34 cellular contexts compared by ENCODE assay signal in the genomic region with DNA sequence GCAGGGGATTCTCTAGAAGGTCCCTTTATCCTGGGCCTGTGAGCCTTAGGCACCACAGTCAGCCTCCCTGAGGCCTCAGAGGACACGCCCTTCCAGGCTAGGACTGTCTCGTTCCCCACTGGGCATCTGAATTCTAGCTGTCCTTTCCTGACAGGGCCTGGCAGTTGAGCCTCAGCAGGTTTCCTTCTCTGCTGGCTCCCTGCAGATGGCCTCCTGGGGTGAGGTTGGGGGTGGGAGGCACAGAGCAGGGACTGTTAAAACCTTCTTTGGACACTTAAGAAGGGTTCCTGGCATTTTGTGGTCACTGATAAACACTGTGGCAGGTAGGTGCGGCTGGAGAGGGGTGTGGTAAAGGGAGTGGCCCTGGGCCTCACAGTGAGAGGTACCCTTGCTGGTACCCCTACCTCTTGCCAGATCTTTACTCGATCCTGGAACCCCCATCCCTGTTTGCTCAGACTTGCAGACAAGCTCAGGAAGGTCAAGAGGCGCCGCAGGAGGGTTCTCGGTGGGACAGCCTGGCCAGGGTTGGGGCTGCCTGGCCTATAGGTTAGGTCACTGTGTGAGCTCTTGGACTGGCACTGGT. TPM values are rescaled to one million over a fixed set of nuclear protein-coding genes. Genes with fewer than 3 reads are reported as not detected.
DNase-seq lines count a peak whose midpoint lies in the region; ATAC-seq, FAIRE-seq and TF ChIP-seq lines count a peak whose summit lies in the region.
"Had no signal": no experiment of that assay in that cellular context is flagged by ENCODE, and none has a peak within 500 bp of the region (broad histone marks: within the 10 kb centered on the region; RNA-seq: fewer than 3 reads in every experiment).

No MANE protein-coding gene starts in this region.

- H3K9me3 Mint-ChIP-seq in activated T-cell treated with anti-CD3 and anti-CD28 coated beads, Interleukin-2, amount 50 U/mL, for 24 hours, result no peaks in the 10 kb centered on the region
- no peaks in the 10 kb centered on the region for H3K9me3 Mint-ChIP-seq in activated T-cell treated with anti-CD3 and anti-CD28 coated beads, Interleukin-2, amount 50 U/mL, for 72 hours
- H3K9me3 Mint-ChIP-seq in stimulated activated effector memory CD8-positive, alpha-beta T cell treated with anti-CD3 and anti-CD28 coated beads, Interleukin-12 subunit alpha, Interleukin-12 subunit beta, amount 100 ng/mL, for 72 hours, result no peaks in the 10 kb centered on the region
- H3K9me3 Mint-ChIP-seq in CD4-positive, alpha-beta T cell, result no peaks in the 10 kb centered on the region
- H3K9me3 Mint-ChIP-seq: activated T-helper 2 cell treated with anti-CD3 and anti-CD28 coated beads, Interferon-gamma antibody, Interleukin-2, Interleukin-4, amounts not matched to agents 10 μg/mL and 5 μg/mL and 100 μg/mL, durations not matched to agents 14 hours and 24 hours and 36 hours; brain; natural killer cell had no signal

- peaks cover 4% of the 10 kb centered on the region for H3K4me1 ChIP-seq in HepG2 (ENCODE audit: insufficient read depth, low read length)
- H3K4me1 ChIP-seq in thyroid gland, result no peaks in the 10 kb centered on the region
- H3K4me1 ChIP-seq: foreskin keratinocyte had no signal

- peaks cover 16% of the 10 kb centered on the region for H3K79me2 ChIP-seq in HepG2 (ENCODE audit: insufficient read depth, low read length)

- POLR2A ChIA-PET in RWPE1 (lab: Yijun Ruan, JAX; ENCODE audit: low non-redundant PET) (no interaction called here), HepG2 (lab: Yijun Ruan, JAX) (no interaction called here)
- POLR2A ChIA-PET in CD4-positive, alpha-beta T cell (lab: Charles Lee), result interaction anchor here (1.1 kb wide), 1 partner anchor 8 kb away, joined by 3 read pairs; a partner anchor contains a TSS

- no peak for TF ChIP-seq POLR2A in HepG2 (IDR thresholded peaks at IDR 0.05; ENCODE audit: insufficient read depth in 1 of 2, low read depth in 2 of 2, low read length in 2 of 2)
- TF ChIP-seq POLR2A in thyroid gland (IDR thresholded peaks at IDR 0.05), result no peak

- peaks cover 30% of the 10 kb centered on the region for H4K20me1 ChIP-seq in HepG2 (ENCODE audit: insufficient read depth, low read length)

- DNase-seq in activated T-cell treated with anti-CD3 and anti-CD28 coated beads, Interleukin-2, amount 50 U/mL, for 24 hours, result no peak
- no peak for DNase-seq in activated T-cell treated with anti-CD3 and anti-CD28 coated beads, Interleukin-2, amount 50 U/mL, for 72 hours
- DNase-seq in RWPE1 (ENCODE audit: low spot score) (no peak), HepG2 (ENCODE audit: low spot score) (no peak), D721Med (ENCODE audit: insufficient read length, low spot score) (no peak), thyroid gland (no peak)
- DNase-seq in stimulated activated effector memory CD8-positive, alpha-beta T cell treated with anti-CD3 and anti-CD28 coated beads, Interleukin-12 subunit alpha, Interleukin-12 subunit beta, amount 100 ng/mL, for 72 hours (ENCODE audit: low spot score in 2 of 2), result no peak
- DNase-seq in CD4-positive, alpha-beta T cell, result no peak
- DNase-seq: activated CD4-positive, alpha-beta T cell treated with anti-CD3 and anti-CD28 coated beads, Interleukin-2, amount 50 U/mL, for 4 hours; activated CD8-positive, alpha-beta memory T cell treated with anti-CD3 and anti-CD28 coated beads, Interleukin-2, amount 50 U/mL, for 48 hours; amniotic stem cell; DMS 273 treated with DMSO at 0.1 percent for 48 hours; esophagus squamous epithelium; foreskin keratinocyte; head of caudate nucleus; islet precursor cell; Karpas-422; left ventricle myocardium inferior; midbrain; natural killer cell; NCI-H1417; NCI-H2029; NCI-H524 treated with DMSO at 0.1 percent for 48 hours; occipital lobe; OCI-M1; stimulated activated naive CD4-positive, alpha-beta T cell treated with Interleukin-2 at 50 U/mL for 16 hours; testis had no signal

- peak overlapping the region; percentile 45 for H3K27ac ChIP-seq in RWPE1
- no peak overlapping the region for H3K27ac ChIP-seq in HepG2 (ENCODE audit: extremely low read length, insufficient read depth, low read length)
- no peak overlapping the region for H3K27ac ChIP-seq in thyroid gland
- H3K27ac ChIP-seq in CD4-positive, alpha-beta T cell (ENCODE audit: low read depth, low read length), result no peak overlapping the region
- H3K27ac ChIP-seq: esophagus squamous epithelium, foreskin keratinocyte, left ventricle myocardium inferior, testis, vagina had no signal

- 97% methylated on average over 3 of the region's 7 CpGs for WGBS in HepG2 (ENCODE audit: low lambda C conversion rate)
- WGBS in thyroid gland, 2 donors, result 76 to 94% methylated on average over 4 to 7 of the region's 7 CpGs

- intact Hi-C loops in HepG2 (cut with micrococcal nuclease; ENCODE audit: unreplicated experiment), result no loop called here
- intact Hi-C loops in thyroid gland (cut with DNase I), result loop anchor here (10.0 kb wide), 1 partner anchor 169 kb away; no protein-coding TSS in a partner anchor
- intact Hi-C loops in CD4-positive, alpha-beta T cell (cut with DNase I, micrococcal nuclease), result no loop called here

- TF ChIP-seq CTCF in RWPE1 (conservative IDR thresholded peaks at IDR 0.05; ENCODE audit: low read depth), result no peak
- TF ChIP-seq CTCF in HepG2 (CRISPR knock-in tag; IDR thresholded peaks at IDR 0.05), result no peak
- TF ChIP-seq CTCF in D721Med (IDR thresholded peaks at IDR 0.05; ENCODE audit: insufficient read depth, missing control alignments), result no peak
- TF ChIP-seq CTCF in thyroid gland (IDR thresholded peaks at IDR 0.05), result no peak
- no peak for TF ChIP-seq CTCF in CD4-positive, alpha-beta T cell (IDR thresholded peaks at IDR 0.05)

- peaks cover 68 to 99% of the 10 kb centered on the region in 2 experiments for H3K36me3 ChIP-seq in HepG2 (replicated peaks in 1 of 2; ENCODE audit: control insufficient read depth in 1 of 2, insufficient read depth in 2 of 2, low read length in 2 of 2)
- H3K36me3 ChIP-seq in thyroid gland, result peaks cover 91 to 97% of the 10 kb centered on the region in 2 donors

- no peaks in the 10 kb centered on the region for H3K27me3 Mint-ChIP-seq in activated T-cell treated with anti-CD3 and anti-CD28 coated beads, Interleukin-2, amount 50 U/mL, for 24 hours
- H3K27me3 Mint-ChIP-seq in activated T-cell treated with anti-CD3 and anti-CD28 coated beads, Interleukin-2, amount 50 U/mL, for 72 hours (ENCODE audit: low read depth), result no peaks in the 10 kb centered on the region
- no peaks in the 10 kb centered on the region for H3K27me3 Mint-ChIP-seq in CD4-positive, alpha-beta T cell
- H3K27me3 Mint-ChIP-seq: brain had no signal

- no peak overlapping the region for H3K9ac ChIP-seq in HepG2 (ENCODE audit: insufficient read depth, low read depth, low read length)

- in situ Hi-C loops in HepG2 (cut with HindIII; ENCODE audit: extremely low pct_ligation_motif_present, low pct_unique_long_range_greater_than_20kb), result loop anchor here (5.0 kb wide), 1 partner anchor 252 kb away; no protein-coding TSS in a partner anchor

- FAIRE-seq in HepG2 (lab: Jason Lieb, UNC) (no peak), D721Med (lab: Jason Lieb, UNC) (no peak)
- FAIRE-seq: endometrium, GM18507 had no signal

- H3K9me3 ChIP-seq in HepG2 (ENCODE audit: low read length) (no peaks in the 10 kb centered on the region), thyroid gland (no peaks in the 10 kb centered on the region)
- H3K9me3 ChIP-seq in CD4-positive, alpha-beta T cell (ENCODE audit: control insufficient read depth, low read length), result no peaks in the 10 kb centered on the region
- H3K9me3 ChIP-seq: esophagus squamous epithelium, left ventricle myocardium inferior, testis, vagina had no signal

- H3K4me3 Mint-ChIP-seq in activated T-cell treated with anti-CD3 and anti-CD28 coated beads, Interleukin-2, amount 50 U/mL, for 24 hours, result no peak overlapping the region
- no peak overlapping the region for H3K4me3 Mint-ChIP-seq in activated T-cell treated with anti-CD3 and anti-CD28 coated beads, Interleukin-2, amount 50 U/mL, for 72 hours
- no peak overlapping the region for H3K4me3 Mint-ChIP-seq in stimulated activated effector memory CD8-positive, alpha-beta T cell treated with anti-CD3 and anti-CD28 coated beads, Interleukin-12 subunit alpha, Interleukin-12 subunit beta, amount 100 ng/mL, for 72 hours
- H3K4me3 Mint-ChIP-seq in CD4-positive, alpha-beta T cell, result no peak overlapping the region
- H3K4me3 Mint-ChIP-seq: brain, natural killer cell had no signal

- no peak overlapping the region for H2AFZ ChIP-seq in HepG2 (ENCODE audit: low read length)

- TF ChIP-seq EP300 in HepG2 (IDR thresholded peaks at IDR 0.05; ENCODE audit: low read depth in 2 of 2, low read length in 2 of 2) (no peak), HepG2 (CRISPR knock-in tag; IDR thresholded peaks at IDR 0.05; ENCODE audit: borderline replicate concordance) (no peak)

- H3K36me3 Mint-ChIP-seq in activated T-cell treated with anti-CD3 and anti-CD28 coated beads, Interleukin-2, amount 50 U/mL, for 24 hours (ENCODE audit: low read depth), result peaks cover 100% of the 10 kb centered on the region
- peaks cover 14 to 31% of the 10 kb centered on the region in 2 donors for H3K36me3 Mint-ChIP-seq in activated T-cell treated with anti-CD3 and anti-CD28 coated beads, Interleukin-2, amount 50 U/mL, for 72 hours (ENCODE audit: insufficient read depth in 2 of 2)
- peaks cover 100% of the 10 kb centered on the region for H3K36me3 Mint-ChIP-seq in stimulated activated effector memory CD8-positive, alpha-beta T cell treated with anti-CD3 and anti-CD28 coated beads, Interleukin-12 subunit alpha, Interleukin-12 subunit beta, amount 100 ng/mL, for 72 hours
- peaks cover 100% of the 10 kb centered on the region for H3K36me3 Mint-ChIP-seq in CD4-positive, alpha-beta T cell (ENCODE audit: low read depth)
- H3K36me3 Mint-ChIP-seq: natural killer cell had no signal

- H3K4me2 ChIP-seq in HepG2 (ENCODE audit: low read depth, low read length), result no peak overlapping the region

- CTCF ChIA-PET in RWPE1 (lab: Yijun Ruan, JAX), result interaction anchor here (0.6 kb wide), 2 partner anchors 157 to 207 kb away, joined by 3 read pairs; no protein-coding TSS in a partner anchor
- CTCF ChIA-PET in HepG2 (lab: Yijun Ruan, JAX; ENCODE audit: low intra/inter-chr PET ratio, low total read pairs), result no interaction called here
- CTCF ChIA-PET in CD4-positive, alpha-beta T cell (lab: Charles Lee), result interaction anchor here (1.3 kb wide), 1 partner anchor 10 kb away, joined by 6 read pairs; no protein-coding TSS in a partner anchor

- H3K4me1 Mint-ChIP-seq in activated T-cell treated with anti-CD3 and anti-CD28 coated beads, Interleukin-2, amount 50 U/mL, for 24 hours (ENCODE audit: low read depth), result peaks cover 39% of the 10 kb centered on the region
- peaks cover 34% of the 10 kb centered on the region for H3K4me1 Mint-ChIP-seq in activated T-cell treated with anti-CD3 and anti-CD28 coated beads, Interleukin-2, amount 50 U/mL, for 72 hours (ENCODE audit: low read depth)
- H3K4me1 Mint-ChIP-seq in stimulated activated effector memory CD8-positive, alpha-beta T cell treated with anti-CD3 and anti-CD28 coated beads, Interleukin-12 subunit alpha, Interleukin-12 subunit beta, amount 100 ng/mL, for 72 hours, result peaks cover 36% of the 10 kb centered on the region
- peaks cover 21% of the 10 kb centered on the region for H3K4me1 Mint-ChIP-seq in CD4-positive, alpha-beta T cell (ENCODE audit: low read depth)

- no peak for TF ChIP-seq RAD21 in HepG2 (CRISPR knock-in tag; IDR thresholded peaks at IDR 0.05)

- H3K27me3 ChIP-seq in HepG2 (ENCODE audit: control insufficient read depth in 1 of 2, insufficient read depth in 2 of 2, low read length in 2 of 2), result no peaks in the 10 kb centered on the region
- no peaks in the 10 kb centered on the region for H3K27me3 ChIP-seq in thyroid gland
- no peaks in the 10 kb centered on the region for H3K27me3 ChIP-seq in CD4-positive, alpha-beta T cell (ENCODE audit: control insufficient read depth, insufficient read depth, low read length)
- H3K27me3 ChIP-seq: dorsolateral prefrontal cortex, esophagus squamous epithelium, foreskin keratinocyte, testis, vagina had no signal

- H3K4me3 ChIP-seq in HepG2 (replicated peaks in 1 of 3; ENCODE audit: insufficient read depth in 1 of 3, low read depth in 2 of 3, low read length in 3 of 3) (no peak overlapping the region), thyroid gland (replicated peaks in 1 of 3) (no peak overlapping the region)
- H3K4me3 ChIP-seq: dorsolateral prefrontal cortex, esophagus squamous epithelium, left ventricle myocardium inferior, testis, vagina had no signal

- peak overlapping the region; percentile 82 for H3K27ac Mint-ChIP-seq in activated T-cell treated with anti-CD3 and anti-CD28 coated beads, Interleukin-2, amount 50 U/mL, for 24 hours
- no peak overlapping the region for H3K27ac Mint-ChIP-seq in activated T-cell treated with anti-CD3 and anti-CD28 coated beads, Interleukin-2, amount 50 U/mL, for 72 hours
- peak overlapping the region; percentile 81 for H3K27ac Mint-ChIP-seq in stimulated activated effector memory CD8-positive, alpha-beta T cell treated with anti-CD3 and anti-CD28 coated beads, Interleukin-12 subunit alpha, Interleukin-12 subunit beta, amount 100 ng/mL, for 72 hours
- no peak overlapping the region for H3K27ac Mint-ChIP-seq in CD4-positive, alpha-beta T cell
- H3K27ac Mint-ChIP-seq: activated T-helper 2 cell treated with anti-CD3 and anti-CD28 coated beads, Interferon-gamma antibody, Interleukin-2, Interleukin-4, amounts not matched to agents 10 μg/mL and 5 μg/mL and 100 μg/mL, durations not matched to agents 14 hours and 24 hours and 36 hours; brain; natural killer cell had no signal

- no TSS peak for BruUV-seq in HepG2 (replicated peaks; lab: Mats Ljungman, UMichigan)

- no peak for ATAC-seq in activated T-cell treated with anti-CD3 and anti-CD28 coated beads, Interleukin-2, amount 50 U/mL, for 72 hours (replicated peaks in 1 of 2)
- no peak for ATAC-seq in HepG2
- no peak for ATAC-seq in stimulated activated effector memory CD8-positive, alpha-beta T cell treated with anti-CD3 and anti-CD28 coated beads, Interleukin-12 subunit alpha, Interleukin-12 subunit beta, amount 100 ng/mL, for 72 hours
- no peak for ATAC-seq in CD4-positive, alpha-beta T cell (ENCODE audit: poor library complexity)
- ATAC-seq: activated CD4-positive, CD25-positive, alpha-beta regulatory T cell treated with anti-CD3 and anti-CD28 coated beads, Interleukin-2, amount 50 U/mL, for 24 hours; foreskin keratinocyte; natural killer cell had no signal

RNA-seq across cellular contexts. Expression of a gene that starts 8.5 kb away (rescaled TPM):
- 100 to 1,000 TPM; 116 to 120 TPM for total RNA-seq in activated T-cell treated with anti-CD3 and anti-CD28 coated beads, Interleukin-2, amount 50 U/mL, for 72 hours
- total RNA-seq in HepG2 (2016; rRNA removed; fragmentation: Illumina TruSeq; extraction: Trizol) (31.4 and 41.5 TPM in 2 replicates), thyroid gland (100 to 1,000 TPM in 3 of 4 donors, 10 to 100 TPM in 1; 91.9 to 156 (median 120) TPM)
- total RNA-seq in HepG2 (2016; cell fraction: cytosol; rRNA removed; fragmentation: Illumina TruSeq; extraction: Trizol; ENCODE audit: low read depth), result 21.2 TPM in 2 replicates
- 29.0 and 39.7 TPM in 2 replicates for total RNA-seq in HepG2 (2016; cell fraction: insoluble cytoplasmic fraction; rRNA removed; fragmentation: Illumina TruSeq; extraction: Trizol)
- total RNA-seq in HepG2 (2016; cell fraction: membrane; rRNA removed; fragmentation: Illumina TruSeq; extraction: Trizol), result 19.8 and 21.9 TPM in 2 replicates
- 49.0 and 49.2 TPM in 2 replicates for total RNA-seq in HepG2 (2016; cell fraction: nucleus; rRNA removed; fragmentation: Illumina TruSeq; extraction: Trizol)
- polyA plus RNA-seq in HepG2 (2011; rRNA removed), result 82.0 and 89.1 TPM in 2 replicates
- polyA plus RNA-seq in HepG2 (2011; cell fraction: cytosol; rRNA removed), result 59.3 and 68.4 TPM in 2 replicates
- 264 and 302 TPM in 2 replicates for polyA plus RNA-seq in HepG2 (2011; cell fraction: nucleus; rRNA removed)
- polyA plus RNA-seq in HepG2 (2012), result 34.0 and 40.7 TPM in 2 replicates
- 8.0 and 8.4 TPM in 2 replicates for polyA plus RNA-seq in HepG2 (2016; cell fraction: cytosol; fragmentation: Illumina TruSeq; extraction: Trizol; ENCODE audit: low read depth)
- polyA plus RNA-seq in HepG2 (2016; cell fraction: insoluble cytoplasmic fraction; fragmentation: Illumina TruSeq; extraction: Trizol; ENCODE audit: low read depth), result 33.8 and 35.7 TPM in 2 replicates
- 11.6 and 14.5 TPM in 2 replicates for polyA plus RNA-seq in HepG2 (2016; cell fraction: membrane; fragmentation: Illumina TruSeq; extraction: Trizol; ENCODE audit: low read depth)
- 101 and 109 TPM in 2 replicates for polyA plus RNA-seq in HepG2 (2016; cell fraction: nucleus; fragmentation: Illumina TruSeq; extraction: Trizol; ENCODE audit: insufficient read depth, low read depth)
- 181 and 249 TPM in 2 replicates for polyA minus RNA-seq in HepG2 (2011; rRNA and poly(A)+ RNA removed; ENCODE audit: low replicate concordance)
- 23.0 and 27.8 TPM in 2 replicates for polyA minus RNA-seq in HepG2 (2011; cell fraction: cytosol; rRNA and poly(A)+ RNA removed)
- polyA minus RNA-seq in HepG2 (2011; cell fraction: nucleus; rRNA and poly(A)+ RNA removed), result 142 and 155 TPM in 2 replicates
- total RNA-seq in CD4-positive, alpha-beta T cell, result 100 to 1,000 TPM; 275 to 293 TPM

Comparison
In these comparisons a context has a peak if more than half of its experiments do, and no peak if none do; other contexts are left out.
1. H3K27ac Mint-ChIP-seq: peak in activated T-cell treated with anti-CD3 and anti-CD28 coated beads, Interleukin-2, amount 50 U/mL, for 24 hours (single experiment) and stimulated activated effector memory CD8-positive, alpha-beta T cell treated with anti-CD3 and anti-CD28 coated beads, Interleukin-12 subunit alpha, Interleukin-12 subunit beta, amount 100 ng/mL, for 72 hours (single experiment); none in activated T-cell treated with anti-CD3 and anti-CD28 coated beads, Interleukin-2, amount 50 U/mL, for 72 hours (single experiment) and CD4-positive, alpha-beta T cell (single experiment).